Comparison of ENCODE assay signal across 9 cellular contexts in the genomic region with DNA sequence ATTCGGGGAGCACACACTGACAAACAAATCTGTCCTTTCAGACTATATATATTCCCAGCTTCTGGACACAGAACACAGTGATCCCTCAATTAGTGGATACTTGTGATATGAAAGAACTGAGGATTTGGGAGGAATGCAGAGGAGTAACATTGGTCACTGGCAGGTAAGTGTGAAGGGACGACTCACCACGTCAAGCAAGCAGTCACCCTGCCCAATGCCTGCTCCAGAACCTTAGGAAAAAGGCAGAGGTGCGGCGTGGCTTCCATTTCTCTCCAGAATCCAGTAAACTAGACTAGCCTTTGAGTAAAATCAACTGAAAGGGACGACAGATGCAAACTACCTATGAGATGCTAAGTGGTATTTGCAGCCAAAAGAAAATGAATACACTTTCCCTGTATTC. TPM values are rescaled to one million over a fixed set of nuclear protein-coding genes. Genes with fewer than 3 reads are reported as not detected.
DNase-seq lines count a peak whose midpoint lies in the region; ATAC-seq, FAIRE-seq and TF ChIP-seq lines count a peak whose summit lies in the region.
"Had no signal": no experiment of that assay in that cellular context is flagged by ENCODE, and none has a peak within 500 bp of the region (broad histone marks: within the 10 kb centered on the region; RNA-seq: fewer than 3 reads in every experiment).

No MANE protein-coding gene starts in this region.

- dilution Hi-C loops in keratinocyte (cut with MboI; ENCODE audit: extremely low pct_ligation_motif_present, low sequenced_read_pairs), result no loop called here

- H2AFZ ChIP-seq in keratinocyte (ENCODE audit: control insufficient read depth, low read length), result peak overlapping the region; percentile 16

- H3K27ac Mint-ChIP-seq in activated CD4-positive, alpha-beta T cell treated with anti-CD3 and anti-CD28 coated beads for 36 hours, result peak overlapping the region; percentile 63
- peak overlapping the region; percentile 61 for H3K27ac Mint-ChIP-seq in activated naive CD8-positive, alpha-beta T cell

- H3K9me3 ChIP-seq in keratinocyte (ENCODE audit: control insufficient read depth, low read depth, low read length), result no peaks in the 10 kb centered on the region

- POLR2A ChIA-PET in activated CD4-positive, alpha-beta T cell treated with anti-CD3 and anti-CD28 coated beads for 36 hours (lab: Charles Lee), result no interaction called here

- TF ChIP-seq CTCF in keratinocyte (optimal IDR thresholded peaks at IDR 0.05 in 1 of 3, IDR thresholded peaks at IDR 0.05 in 1 of 3, conservative IDR thresholded peaks at IDR 0.05 in 1 of 3; ENCODE audit: extremely low read depth in 1 of 3, insufficient read depth in 2 of 3, low read length in 3 of 3), result no peak

- H3K4me2 ChIP-seq in keratinocyte (ENCODE audit: control insufficient read depth, extremely low read depth, insufficient read depth, low read depth, low read length), result peak overlapping the region; percentile 81

- peaks cover 51% of the 10 kb centered on the region for H3K79me2 ChIP-seq in keratinocyte (ENCODE audit: control insufficient read depth, insufficient read depth, low read length)

- CTCF ChIA-PET in activated CD4-positive, alpha-beta T cell treated with anti-CD3 and anti-CD28 coated beads for 36 hours (lab: Charles Lee), result interaction anchor here (0.7 to 2.7 kb wide), 2 partner anchors 10 to 12 kb away, joined by 3 to 22 read pairs; no protein-coding TSS in a partner anchor

- peak; percentile 10 for DNase-seq in activated CD4-positive, alpha-beta T cell treated with anti-CD3 and anti-CD28 coated beads for 36 hours
- DNase-seq in activated CD4-positive, alpha-beta T cell treated with anti-CD3 and anti-CD28 coated beads for 1 hour, result no peak
- no peak for DNase-seq in keratinocyte (ENCODE audit: low read depth, low spot score)
- DNase-seq in superior temporal gyrus (ENCODE audit: extremely low spot score), result peak; percentile 20
- DNase-seq in left lobe of liver (ENCODE audit: low spot score), result no peak
- DNase-seq: NCI-H2029 had no signal

- H3K36me3 Mint-ChIP-seq in activated CD4-positive, alpha-beta T cell treated with anti-CD3 and anti-CD28 coated beads for 36 hours (ENCODE audit: low read depth), result peaks cover 12% of the 10 kb centered on the region
- peaks cover 4% of the 10 kb centered on the region for H3K36me3 Mint-ChIP-seq in activated naive CD8-positive, alpha-beta T cell

- no peak for ATAC-seq in activated CD4-positive, alpha-beta T cell treated with anti-CD3 and anti-CD28 coated beads for 36 hours
- no peak for ATAC-seq in left lobe of liver
- ATAC-seq in GM19463 (IDR thresholded peaks at IDR 0.05; ENCODE audit: unreplicated experiment), result no peak
- ATAC-seq in GM18909 (IDR thresholded peaks at IDR 0.05; ENCODE audit: poor library complexity, unreplicated experiment), result no peak

- peaks cover 5% of the 10 kb centered on the region for H3K4me1 ChIP-seq in keratinocyte (ENCODE audit: control insufficient read depth, extremely low read depth, insufficient read depth, low read length)

- H3K27ac ChIP-seq in keratinocyte (ENCODE audit: control insufficient read depth, insufficient read depth, low read length), result peak overlapping the region; percentile 86

- H3K9me1 ChIP-seq in keratinocyte (ENCODE audit: control insufficient read depth, extremely low read depth, insufficient read depth, low read length), result no peaks in the 10 kb centered on the region

- no peaks in the 10 kb centered on the region for H4K20me1 ChIP-seq in keratinocyte (ENCODE audit: control insufficient read depth, extremely low read depth, insufficient read depth, low read length)

- no peaks in the 10 kb centered on the region for H3K9me3 Mint-ChIP-seq in activated CD4-positive, alpha-beta T cell treated with anti-CD3 and anti-CD28 coated beads for 36 hours (ENCODE audit: low read depth)
- H3K9me3 Mint-ChIP-seq in activated naive CD8-positive, alpha-beta T cell (ENCODE audit: low read depth), result no peaks in the 10 kb centered on the region

- FAIRE-seq in keratinocyte (lab: Jason Lieb, UNC), result no peak

- peak overlapping the region; percentile 89 for H3K9ac ChIP-seq in keratinocyte (ENCODE audit: control insufficient read depth, extremely low read depth, insufficient read depth, low read length)

- H3K4me1 Mint-ChIP-seq in activated CD4-positive, alpha-beta T cell treated with anti-CD3 and anti-CD28 coated beads for 36 hours, result peaks cover 42% of the 10 kb centered on the region
- H3K4me1 Mint-ChIP-seq in activated naive CD8-positive, alpha-beta T cell (ENCODE audit: low read depth), result peaks cover 41% of the 10 kb centered on the region

- peak overlapping the region; percentile 77 to 99 (median 87) for H3K4me3 ChIP-seq in keratinocyte (ENCODE audit: control insufficient read depth in 2 of 3, extremely low read depth in 1 of 3, insufficient read depth in 2 of 3, low read depth in 1 of 3, low read length in 3 of 3)

- H3K27me3 ChIP-seq in keratinocyte (ENCODE audit: control insufficient read depth, extremely low read depth, insufficient read depth, low read length), result no peaks in the 10 kb centered on the region

- H3K27me3 Mint-ChIP-seq in activated CD4-positive, alpha-beta T cell treated with anti-CD3 and anti-CD28 coated beads for 36 hours, result no peaks in the 10 kb centered on the region
- H3K27me3 Mint-ChIP-seq in activated naive CD8-positive, alpha-beta T cell, result no peaks in the 10 kb centered on the region

- H3K36me3 ChIP-seq in keratinocyte (ENCODE audit: control insufficient read depth in 2 of 2, extremely low read depth in 1 of 2, insufficient read depth in 2 of 2, low read length in 2 of 2), result peaks cover 3 to 10% of the 10 kb centered on the region in 2 experiments

- peak overlapping the region; percentile 85 for H3K4me3 Mint-ChIP-seq in activated CD4-positive, alpha-beta T cell treated with anti-CD3 and anti-CD28 coated beads for 36 hours
- peak overlapping the region; percentile 89 for H3K4me3 Mint-ChIP-seq in activated naive CD8-positive, alpha-beta T cell

- intact Hi-C loops in activated CD4-positive, alpha-beta T cell treated with anti-CD3 and anti-CD28 coated beads for 36 hours (cut with DNase I, micrococcal nuclease), result loop anchor here (1.0 to 5.0 kb wide), 3 partner anchors 9 to 1355 kb away; a partner anchor contains a TSS

RNA-seq across cellular contexts. Expression of a gene that starts 1.1 kb away (rescaled TPM):
- total RNA-seq in activated CD4-positive, alpha-beta T cell treated with anti-CD3 and anti-CD28 coated beads for 36 hours, result 10 to 100 TPM; 26.2 to 39.5 TPM
- 13.6 to 21.3 TPM (median 16.2 TPM) in 3 replicates for polyA plus RNA-seq in keratinocyte
- polyA plus RNA-seq in keratinocyte (2011; ENCODE audit: low read depth), result 217 TPM
- 8.3 and 11.4 TPM in 2 replicates for polyA plus RNA-seq in keratinocyte (2011; cell fraction: cytosol; rRNA removed)
- 51.6 and 61.6 TPM in 2 replicates for polyA plus RNA-seq in keratinocyte (2011; cell fraction: nucleus; rRNA removed)
- polyA plus RNA-seq in keratinocyte (2012; ENCODE audit: low replicate concordance), result 11.0 and 15.6 TPM in 2 replicates
- 11.5 to 23.6 TPM (median 14.7 TPM) in 3 replicates for polyA minus RNA-seq in keratinocyte
- polyA minus RNA-seq in keratinocyte (2011; cell fraction: cytosol; rRNA and poly(A)+ RNA removed), result 11.3 TPM
- polyA minus RNA-seq in keratinocyte (2011; cell fraction: nucleus; rRNA and poly(A)+ RNA removed), result 23.7 and 53.8 TPM in 2 replicates
- total RNA-seq in left lobe of liver, result 12.1 TPM

Comparison
In these comparisons a context has a peak if more than half of its experiments do, and no peak if none do; other contexts are left out.
1. DNase-seq: peak in activated CD4-positive, alpha-beta T cell treated with anti-CD3 and anti-CD28 coated beads for 36 hours (single experiment) and superior temporal gyrus (single experiment); none in activated CD4-positive, alpha-beta T cell treated with anti-CD3 and anti-CD28 coated beads for 1 hour (single experiment), keratinocyte (single experiment) and left lobe of liver (single experiment).